ENCODE assay signal across 8 cellular contexts in the genomic region with DNA sequence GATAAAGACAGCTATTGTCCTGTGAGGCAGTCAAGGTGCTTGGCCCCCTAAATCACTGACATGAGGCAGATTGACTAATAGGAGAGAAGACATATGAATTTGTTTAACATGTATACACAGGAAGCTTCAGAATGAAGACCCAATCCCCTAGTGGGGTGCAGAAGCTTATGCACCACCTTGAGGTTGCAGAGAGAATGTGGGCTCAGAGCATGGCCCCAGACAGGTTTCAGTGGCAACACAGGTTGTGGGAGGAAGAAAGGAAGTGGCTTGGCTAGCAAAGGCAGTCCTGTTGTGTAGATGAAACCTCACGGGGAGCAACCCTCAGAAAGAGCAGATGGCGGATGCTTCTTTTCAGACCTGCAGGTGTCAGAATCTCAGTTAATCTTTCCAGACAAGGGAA. TPM values are rescaled to one million over a fixed set of nuclear protein-coding genes. Genes with fewer than 3 reads are reported as not detected.
DNase-seq lines count a peak whose midpoint lies in the region; ATAC-seq and TF ChIP-seq lines count a peak whose summit lies in the region.

No MANE protein-coding gene starts in this region.

- CTCF ChIA-PET in A673 (lab: Charles Lee), result no interaction called here

- no peaks in the 10 kb centered on the region for H3K27me3 ChIP-seq in A673 (replicated peaks; ENCODE audit: insufficient read depth, low read depth, low read length, poor library complexity)

- no peak overlapping the region for H3K4me3 ChIP-seq in A673 (ENCODE audit: low read depth, low read length, poor library complexity, severe bottlenecking)

- intact Hi-C loops in sciatic nerve (cut with DNase I), result no loop called here
- intact Hi-C loops in A673 (cut with micrococcal nuclease; ENCODE audit: unreplicated experiment), result no loop called here

- ATAC-seq in GM18868 (IDR thresholded peaks at IDR 0.05; ENCODE audit: unreplicated experiment), result peak; percentile 99
- peak; percentile 100 for ATAC-seq in HG02884 (IDR thresholded peaks at IDR 0.05; ENCODE audit: unreplicated experiment)
- ATAC-seq in stimulated activated naive CD8-positive, alpha-beta T cell treated with anti-CD3 and anti-CD28 coated beads, Interleukin-15, Interleukin-2, amounts not matched to agents 100 U/mL and 50 U/mL, for 24 hours, result peak; percentile 99
- no peak for ATAC-seq in sciatic nerve

- DNase-seq in T follicular helper cell (ENCODE audit: low read depth) (peak; percentile 37), sciatic nerve (ENCODE audit: low spot score) (no peak), A673 (ENCODE audit: low spot score) (no peak), NCI-H510A treated with DMSO at 0.1 percent for 48 hours (lab: John Stamatoyannopoulos, UW) (no peak)
- DNase-seq in central memory CD4-positive, alpha-beta T cell, result peak; percentile 75
- DNase-seq in stimulated activated naive CD8-positive, alpha-beta T cell treated with anti-CD3 and anti-CD28 coated beads, Interleukin-15, Interleukin-2, amounts not matched to agents 100 U/mL and 50 U/mL, for 24 hours, result peak; percentile 56

- no peak for TF ChIP-seq CTCF in A673 (conservative IDR thresholded peaks at IDR 0.05; ENCODE audit: low read depth, low read length)

- no peaks in the 10 kb centered on the region for H3K4me1 ChIP-seq in A673 (ENCODE audit: insufficient read depth, low read length, poor library complexity, severe bottlenecking)

- no TSS peak for BruUV-seq in A673 (replicated peaks; lab: Mats Ljungman, UMichigan)

- H3K9me3 ChIP-seq in A673 (ENCODE audit: low read depth, low read length, poor library complexity, severe bottlenecking), result no peaks in the 10 kb centered on the region

- POLR2A ChIA-PET in A673 (lab: Charles Lee; ENCODE audit: low non-redundant PET), result no interaction called here

- H3K36me3 ChIP-seq in A673 (ENCODE audit: insufficient read depth, low read length, poor library complexity, severe bottlenecking), result no peaks in the 10 kb centered on the region

- no peak overlapping the region for H3K27ac ChIP-seq in A673 (ENCODE audit: low read depth, low read length, poor library complexity, severe bottlenecking)

RNA-seq across cellular contexts. Expression of a gene that starts 37.0 kb away (rescaled TPM):
- total RNA-seq in sciatic nerve (85.2 TPM), A673 (2021) (263 TPM in 2 replicates)

Comparison
In these comparisons a context has a peak if more than half of its experiments do, and no peak if none do; other contexts are left out.
1. DNase-seq: peak in T follicular helper cell (single experiment), central memory CD4-positive, alpha-beta T cell (single experiment) and stimulated activated naive CD8-positive, alpha-beta T cell treated with anti-CD3 and anti-CD28 coated beads, Interleukin-15, Interleukin-2, amounts not matched to agents 100 U/mL and 50 U/mL, for 24 hours (single experiment); none in sciatic nerve (single experiment), A673 (single experiment) and NCI-H510A treated with DMSO at 0.1 percent for 48 hours (single experiment).